28 cellular contexts compared by ENCODE assay signal in the genomic region with DNA sequence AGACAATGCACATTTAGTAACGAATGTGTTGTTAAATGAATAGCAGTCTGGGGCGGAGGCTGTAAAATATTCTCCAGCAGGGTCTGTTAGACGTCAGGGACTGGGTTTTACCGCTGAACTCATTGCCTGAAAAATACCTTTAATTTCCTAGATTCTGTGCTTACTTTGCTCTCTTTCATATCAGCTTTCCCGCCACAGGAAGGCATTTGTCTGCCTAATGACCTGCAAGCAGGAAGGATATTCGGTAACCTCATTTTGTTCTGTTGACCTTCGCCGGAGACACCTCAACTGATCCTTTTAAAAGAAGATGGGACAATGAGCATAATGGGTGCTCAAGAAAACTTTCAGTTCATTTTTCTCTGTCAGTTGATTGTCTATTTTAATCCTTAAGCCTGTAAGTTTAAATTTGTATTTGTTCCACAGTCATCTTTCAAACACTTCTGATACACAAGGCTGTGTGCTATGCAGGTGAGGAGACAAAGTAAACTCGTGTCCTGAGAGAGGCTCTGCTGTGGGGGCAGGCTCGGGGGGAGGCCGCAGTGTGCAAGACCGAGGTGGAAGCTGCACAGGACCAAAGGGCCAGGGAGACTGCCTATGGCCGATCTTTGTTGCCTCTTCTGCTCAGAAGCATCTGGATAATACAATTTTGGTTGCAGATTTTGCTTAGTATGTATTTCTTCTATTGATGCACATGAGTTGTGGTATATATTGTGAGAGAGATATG. TPM values are rescaled to one million over a fixed set of nuclear protein-coding genes. Genes with fewer than 3 reads are reported as not detected.
"Had no signal": no experiment of that assay in that cellular context is flagged by ENCODE, and none has a peak within 500 bp of the region (broad histone marks: within the 10 kb centered on the region; RNA-seq: fewer than 3 reads in every experiment).

No MANE protein-coding gene starts in this region.

- H3K9me3 ChIP-seq: neutrophil, thoracic aorta had no signal

- H3K9me3 Mint-ChIP-seq: activated naive CD4-positive, alpha-beta T cell treated with anti-CD3 and anti-CD28 coated beads, Interleukin-2, amount 10 ng/mL, durations not matched to agents 7 days and 5 days; activated naive CD8-positive, alpha-beta T cell treated with anti-CD3 and anti-CD28 coated beads, Interleukin-2, amount 50 U/mL, for 24 hours had no signal

- H3K36me3 ChIP-seq: neutrophil, spleen, thoracic aorta had no signal

- DNase-seq: activated CD4-positive, alpha-beta T cell treated with anti-CD3 and anti-CD28 coated beads for 1 hour; activated CD8-positive, alpha-beta memory T cell treated with anti-CD3 and anti-CD28 coated beads for 24 hours; activated CD8-positive, alpha-beta memory T cell treated with anti-CD3 and anti-CD28 coated beads, Interleukin-2, amount 50 U/mL, for 48 hours; activated effector memory CD4-positive, alpha-beta T cell treated with Interleukin-2 at 50 U/mL for 16 hours; activated naive CD4-positive, alpha-beta T cell treated with anti-CD3 and anti-CD28 coated beads, Interleukin-2, amount 10 ng/mL, durations not matched to agents 7 days and 5 days; activated naive CD8-positive, alpha-beta T cell treated with anti-CD3 and anti-CD28 coated beads, Interleukin-2, amount 50 U/mL, for 24 hours; activated T-cell treated with anti-CD3 and anti-CD28 coated beads, Interleukin-2, amount 50 U/mL, for 48 hours; anterior cingulate cortex; dorsolateral prefrontal cortex; endodermal cell; erythroblast; foreskin melanocyte; glutamatergic neuron; hypothalamus; kidney; left ventricle myocardium superior; mesendoderm; naive thymus-derived CD4-positive, alpha-beta T cell; spleen; stimulated activated CD4-positive, alpha-beta T cell treated with anti-CD3 and anti-CD28 coated beads, Interleukin-4, amount 100 ng/mL, for 4 hours; stimulated activated naive B cell treated with anti-CD40 and anti-IgM and Interleukin-4, amounts not matched to agents 10 μg/mL and 1 μg/mL and 100 μg/mL, for 72 hours; T-helper 2 cell had no signal

- H3K4me3 ChIP-seq: dorsolateral prefrontal cortex, spleen, thoracic aorta had no signal

- H3K36me3 Mint-ChIP-seq: activated naive CD4-positive, alpha-beta T cell treated with anti-CD3 and anti-CD28 coated beads, Interleukin-2, amount 10 ng/mL, durations not matched to agents 7 days and 5 days; brain; stimulated activated naive B cell treated with anti-CD40 and anti-IgM and Interleukin-4, amounts not matched to agents 10 μg/mL and 1 μg/mL and 100 μg/mL, for 72 hours had no signal

- H3K4me1 Mint-ChIP-seq: activated naive CD4-positive, alpha-beta T cell treated with anti-CD3 and anti-CD28 coated beads, Interleukin-2, amount 10 ng/mL, durations not matched to agents 7 days and 5 days; activated naive CD8-positive, alpha-beta T cell treated with anti-CD3 and anti-CD28 coated beads, Interleukin-2, amount 50 U/mL, for 24 hours; stimulated activated naive B cell treated with anti-CD40 and anti-IgM and Interleukin-4, amounts not matched to agents 10 μg/mL and 1 μg/mL and 100 μg/mL, for 72 hours had no signal

- FAIRE-seq: kidney had no signal

- H3K27ac Mint-ChIP-seq: activated naive CD4-positive, alpha-beta T cell treated with anti-CD3 and anti-CD28 coated beads, Interleukin-2, amount 10 ng/mL, durations not matched to agents 7 days and 5 days; activated naive CD8-positive, alpha-beta T cell treated with anti-CD3 and anti-CD28 coated beads, Interleukin-2, amount 50 U/mL, for 24 hours; brain; endodermal cell; naive thymus-derived CD4-positive, alpha-beta T cell; stimulated activated naive B cell treated with anti-CD40 and anti-IgM and Interleukin-4, amounts not matched to agents 10 μg/mL and 1 μg/mL and 100 μg/mL, for 72 hours had no signal

- H3K4me3 Mint-ChIP-seq: activated naive CD4-positive, alpha-beta T cell treated with anti-CD3 and anti-CD28 coated beads, Interleukin-2, amount 10 ng/mL, durations not matched to agents 7 days and 5 days; activated naive CD8-positive, alpha-beta T cell treated with anti-CD3 and anti-CD28 coated beads, Interleukin-2, amount 50 U/mL, for 24 hours; brain; endodermal cell; naive thymus-derived CD4-positive, alpha-beta T cell; stimulated activated naive B cell treated with anti-CD40 and anti-IgM and Interleukin-4, amounts not matched to agents 10 μg/mL and 1 μg/mL and 100 μg/mL, for 72 hours had no signal

- ATAC-seq: activated naive CD8-positive, alpha-beta T cell treated with anti-CD3 and anti-CD28 coated beads, Interleukin-2, amount 50 U/mL, for 24 hours; left ventricle myocardium superior; naive thymus-derived CD4-positive, alpha-beta T cell; stimulated activated naive B cell treated with anti-CD40 and anti-IgM and Interleukin-4, amounts not matched to agents 10 μg/mL and 1 μg/mL and 100 μg/mL, for 72 hours had no signal

- H3K4me1 ChIP-seq: parathyroid adenoma, spleen had no signal

- H3K79me2 ChIP-seq: parathyroid adenoma had no signal

- H2AFZ ChIP-seq: parathyroid adenoma had no signal

- H3K9ac ChIP-seq: parathyroid adenoma had no signal

- H3K27ac ChIP-seq: dorsolateral prefrontal cortex, neutrophil, parathyroid adenoma, spleen, thoracic aorta had no signal

RNA-seq across cellular contexts. Expression of gene SIM1, which starts 27.4 kb away (rescaled TPM):
- total RNA-seq: dorsolateral prefrontal cortex; left ventricle myocardium superior; mucosa of gallbladder; naive thymus-derived CD4-positive, alpha-beta T cell; spleen; thoracic aorta had no signal
- polyA plus RNA-seq: naive thymus-derived CD4-positive, alpha-beta T cell; spleen; urinary bladder had no signal
